In the genomic region with DNA sequence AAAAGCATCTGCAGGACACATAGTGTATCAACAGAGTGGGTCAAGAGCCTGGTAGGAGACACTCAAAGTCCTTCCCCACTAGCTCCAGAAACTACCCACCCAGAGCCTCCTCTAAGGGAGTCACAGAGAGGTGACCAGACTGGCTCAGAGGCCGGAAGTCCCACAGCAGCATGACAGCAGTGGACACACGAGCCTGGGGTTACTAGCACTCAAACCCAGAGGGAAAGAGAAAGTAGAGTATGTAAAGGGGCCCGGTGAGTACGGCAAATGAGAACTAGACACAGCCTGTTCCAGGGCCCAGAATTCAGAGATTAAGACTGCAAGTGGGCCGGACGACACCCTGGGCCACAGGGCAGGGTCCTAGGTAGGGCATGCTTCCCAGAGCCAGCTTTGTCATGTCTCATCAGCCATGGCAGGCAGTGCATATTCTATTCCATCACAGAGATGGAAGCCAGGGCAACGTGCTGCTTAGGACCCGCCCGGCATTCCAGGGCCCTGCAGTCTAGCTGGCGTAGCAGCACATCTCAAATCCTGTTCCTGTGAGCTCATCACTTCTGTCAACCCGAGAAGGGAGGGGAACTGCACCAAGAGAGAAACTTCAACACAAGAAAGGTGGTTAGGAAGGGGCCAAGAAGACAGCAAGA, we compare ENCODE assay signal across 10 cellular contexts. TPM values are rescaled to one million over a fixed set of nuclear protein-coding genes. Genes with fewer than 3 reads are reported as not detected.
A peak's percentile ranks its signal among the peaks of the same experiment; 100 is the strongest.
DNase-seq lines count a peak whose midpoint lies in the region; ATAC-seq and TF ChIP-seq lines count a peak whose summit lies in the region.
"Had no signal": no experiment of that assay in that cellular context is flagged by ENCODE, and none has a peak within 500 bp of the region (broad histone marks: within the 10 kb centered on the region; RNA-seq: fewer than 3 reads in every experiment).

No MANE protein-coding gene starts in this region.

- H3K4me2 ChIP-seq in BLaER1 (peak overlapping the region; percentile 96), fibroblast of lung (ENCODE audit: extremely low read depth, insufficient read depth, low read length) (peak overlapping the region; percentile 97), parathyroid adenoma (ENCODE audit: low read length) (no peak overlapping the region)

- H3K4me1 ChIP-seq in BLaER1 (peaks cover 83% of the 10 kb centered on the region), SJSA1 (replicated peaks) (peaks cover 90% of the 10 kb centered on the region), fibroblast of lung (ENCODE audit: control insufficient read depth, extremely low read depth, insufficient read depth, low read length) (peaks cover 50% of the 10 kb centered on the region), parathyroid adenoma (peaks cover 33% of the 10 kb centered on the region)

- H3K27ac ChIP-seq in BLaER1: peak overlapping the region; percentile 40
- H3K27ac ChIP-seq in SJSA1: peak overlapping the region; percentile 27
- H3K27ac ChIP-seq in fibroblast of lung (ENCODE audit: insufficient read depth, low read length): peak overlapping the region; percentile 97
- peak overlapping the region; percentile 65 for H3K27ac ChIP-seq in parathyroid adenoma

- peaks cover 57% of the 10 kb centered on the region for H3K36me3 ChIP-seq in BLaER1
- H3K36me3 ChIP-seq in SJSA1: peaks cover 63% of the 10 kb centered on the region
- peaks cover 12% of the 10 kb centered on the region for H3K36me3 ChIP-seq in fibroblast of lung (ENCODE audit: control insufficient read depth, insufficient read depth, low read length)
- no peaks in the 10 kb centered on the region for H3K36me3 ChIP-seq in parathyroid adenoma (ENCODE audit: control insufficient read depth, insufficient read depth, low read length)

- H3K4me3 ChIP-seq in BLaER1 (peak overlapping the region; percentile 98; the same call in 1 of the 2 replicates), SJSA1 (no peak overlapping the region), fibroblast of lung (replicated peaks in 1 of 4; ENCODE audit: control extremely low read depth in 1 of 4, insufficient read depth in 1 of 4, low read depth in 3 of 4, low read length in 4 of 4) (peak overlapping the region in 3 of 4 experiments; percentile 4 to 89 (median 8)), parathyroid adenoma (ENCODE audit: low read depth, low read length) (no peak overlapping the region)

- TF ChIP-seq CTCF in fibroblast of lung (conservative IDR thresholded peaks at IDR 0.05 in 1 of 2, IDR thresholded peaks at IDR 0.05 in 1 of 2; ENCODE audit: low read depth in 1 of 2, low read length in 2 of 2) (no peak), parathyroid adenoma (IDR thresholded peaks at IDR 0.05) (no peak)

- ATAC-seq in HG02852 (IDR thresholded peaks at IDR 0.05; ENCODE audit: unreplicated experiment): no peak
- no peak for ATAC-seq in HG03025 (IDR thresholded peaks at IDR 0.05; ENCODE audit: low FRiP score, unreplicated experiment)

- no peaks in the 10 kb centered on the region for H3K27me3 ChIP-seq in BLaER1
- no peaks in the 10 kb centered on the region for H3K27me3 ChIP-seq in SJSA1 (replicated peaks)
- H3K27me3 ChIP-seq in fibroblast of lung (ENCODE audit: control insufficient read depth, insufficient read depth, low read length): no peaks in the 10 kb centered on the region
- H3K27me3 ChIP-seq in parathyroid adenoma (ENCODE audit: control insufficient read depth, insufficient read depth, low read length): no peaks in the 10 kb centered on the region

- peaks cover 78% of the 10 kb centered on the region for H4K20me1 ChIP-seq in BLaER1
- no peaks in the 10 kb centered on the region for H4K20me1 ChIP-seq in fibroblast of lung (ENCODE audit: control insufficient read depth, extremely low read depth, insufficient read depth, low read length)

- peak overlapping the region; percentile 56 for H3K9ac ChIP-seq in BLaER1
- peak overlapping the region; percentile 65 for H3K9ac ChIP-seq in fibroblast of lung (ENCODE audit: insufficient read depth, low read length)
- H3K9ac ChIP-seq in parathyroid adenoma: no peak overlapping the region

- H2AFZ ChIP-seq in fibroblast of lung (ENCODE audit: low read length): no peak overlapping the region
- H2AFZ ChIP-seq in parathyroid adenoma: no peak overlapping the region

- DNase-seq in SJSA1 (ENCODE audit: low read depth in 1 of 2, low spot score in 2 of 2): peak in 1 of 2 experiments; percentile 68
- peak; percentile 54 to 82 for DNase-seq in fibroblast of lung (ENCODE audit: low read depth in 2 of 2)
- DNase-seq in OCI-M2 (lab: John Stamatoyannopoulos, UW; ENCODE audit: unreplicated experiment): no peak
- no peak for DNase-seq in putamen (ENCODE audit: low spot score)
- DNase-seq: GOT3, NCI-H1417 had no signal

- H3K9me3 ChIP-seq in BLaER1 (no peaks in the 10 kb centered on the region), SJSA1 (replicated peaks) (no peaks in the 10 kb centered on the region), fibroblast of lung (ENCODE audit: control insufficient read depth, insufficient read depth, low read depth, low read length) (no peaks in the 10 kb centered on the region), parathyroid adenoma (ENCODE audit: control insufficient read depth, low read length) (no peaks in the 10 kb centered on the region)

- H3K79me2 ChIP-seq in fibroblast of lung (ENCODE audit: control insufficient read depth, insufficient read depth, low read length) (peaks cover 76% of the 10 kb centered on the region), parathyroid adenoma (no peaks in the 10 kb centered on the region)

RNA-seq across cellular contexts. Expression of gene IFFO1, which starts 4.2 kb away (rescaled TPM):
- 12.1 and 14.9 TPM in 2 replicates for total RNA-seq in SJSA1 (2014; rRNA removed; shearing (Covaris generic))
- 8.2 and 16.8 TPM in 2 replicates for total RNA-seq in fibroblast of lung
- polyA plus RNA-seq in fibroblast of lung: 21.7 and 26.9 TPM in 2 replicates
- polyA plus RNA-seq in fibroblast of lung (2012): 23.6 and 25.6 TPM in 2 replicates
- polyA minus RNA-seq in fibroblast of lung (ENCODE audit: low replicate concordance): 18.8 and 22.0 TPM in 2 replicates

RNA-seq across cellular contexts. Expression of gene NOP2, which starts 16.5 kb away (rescaled TPM):
- total RNA-seq in SJSA1 (2014; rRNA removed; shearing (Covaris generic)): 48.3 and 76.6 TPM in 2 replicates
- total RNA-seq in fibroblast of lung: 11.7 and 13.9 TPM in 2 replicates
- 26.1 and 47.8 TPM in 2 replicates for polyA plus RNA-seq in fibroblast of lung
- 18.6 and 34.5 TPM in 2 replicates for polyA plus RNA-seq in fibroblast of lung (2012)
- 77.1 and 94.1 TPM in 2 replicates for polyA minus RNA-seq in fibroblast of lung (ENCODE audit: low replicate concordance)

RNA-seq across cellular contexts. Expression of gene GAPDH, which starts 17.3 kb away (rescaled TPM):
- total RNA-seq in SJSA1 (2014; rRNA removed; shearing (Covaris generic)): 5,440 and 7,155 TPM in 2 replicates
- 4,386 and 6,255 TPM in 2 replicates for total RNA-seq in fibroblast of lung
- polyA plus RNA-seq in fibroblast of lung: 8,983 and 11,838 TPM in 2 replicates
- polyA plus RNA-seq in fibroblast of lung (2012): 8,065 and 9,561 TPM in 2 replicates
- 22,076 and 22,226 TPM in 2 replicates for polyA minus RNA-seq in fibroblast of lung (ENCODE audit: low replicate concordance)

RNA-seq across cellular contexts. Expression of gene CHD4, which starts 55.6 kb away (rescaled TPM):
- 178 and 180 TPM in 2 replicates for total RNA-seq in SJSA1 (2014; rRNA removed; shearing (Covaris generic))
- total RNA-seq in fibroblast of lung: 241 and 256 TPM in 2 replicates
- polyA plus RNA-seq in fibroblast of lung: 76.1 and 96.0 TPM in 2 replicates
- polyA plus RNA-seq in fibroblast of lung (2012): 118 and 120 TPM in 2 replicates
- 323 and 390 TPM in 2 replicates for polyA minus RNA-seq in fibroblast of lung (ENCODE audit: low replicate concordance)

RNA-seq across cellular contexts. Expression of gene NCAPD2, which starts 57.7 kb away (rescaled TPM):
- total RNA-seq in SJSA1 (2014; rRNA removed; shearing (Covaris generic)): 84.0 and 131 TPM in 2 replicates
- total RNA-seq in fibroblast of lung: 18.7 and 42.3 TPM in 2 replicates
- 17.2 and 50.9 TPM in 2 replicates for polyA plus RNA-seq in fibroblast of lung
- polyA plus RNA-seq in fibroblast of lung (2012): 16.7 and 45.5 TPM in 2 replicates
- polyA minus RNA-seq in fibroblast of lung (ENCODE audit: low replicate concordance): 32.1 and 176 TPM in 2 replicates

Comparison
In these comparisons a context has a peak if more than half of its experiments do, and no peak if none do; other contexts are left out.
1. H3K27ac ChIP-seq: peak in every context shown above with its lines; median percentile 97 in fibroblast of lung; 65 in parathyroid adenoma; 40 in BLaER1; 27 in SJSA1.
2. H3K4me3 ChIP-seq: peak in BLaER1 (single experiment) and fibroblast of lung (3 of 4); none in SJSA1 (single experiment) and parathyroid adenoma (single experiment).
3. DNase-seq: peak in fibroblast of lung (2 of 2); none in OCI-M2 (single experiment) and putamen (single experiment).